ENCODE assay signal across 8 cellular contexts in genomic region chr1:183915634-183916510, GRCh38.
A peak's percentile ranks its signal among the peaks of the same experiment; 100 is the strongest.
DNase-seq lines count a peak whose midpoint lies in the region; ATAC-seq and TF ChIP-seq lines count a peak whose summit lies in the region.

No MANE protein-coding gene starts in this region.

- no peaks in the 10 kb centered on the region for H3K9me3 ChIP-seq in RWPE2 (ENCODE audit: severe bottlenecking)
- no peaks in the 10 kb centered on the region for H3K9me3 ChIP-seq in neuronal stem cell (replicated peaks in 1 of 2; ENCODE audit: control insufficient read depth in 2 of 2, insufficient read depth in 1 of 2, low read depth in 1 of 2, low read length in 2 of 2)

- peak overlapping the region; percentile 23 for H3K27ac Mint-ChIP-seq in activated T-helper 17 cell treated with anti-CD3 and anti-CD28 coated beads, Interleukin-2, amount 50 U/mL, for 72 hours
- no peak overlapping the region for H3K27ac Mint-ChIP-seq in stimulated activated naive CD8-positive, alpha-beta T cell treated with anti-CD3 and anti-CD28 coated beads, Interleukin-15, amount 100 ng/mL, for 72 hours

- no peaks in the 10 kb centered on the region for H3K4me1 ChIP-seq in RWPE2 (ENCODE audit: insufficient read depth, poor library complexity, severe bottlenecking)
- peaks cover 0 to 9% of the 10 kb centered on the region in 2 donors for H3K4me1 ChIP-seq in neuronal stem cell (ENCODE audit: control insufficient read depth in 2 of 2, insufficient read depth in 1 of 2, low read depth in 1 of 2, low read length in 2 of 2)

- no peak overlapping the region for H4K91ac ChIP-seq in neuronal stem cell (ENCODE audit: low read depth, low read length, poor library complexity)

- H2AFZ ChIP-seq in neuronal stem cell (ENCODE audit: low read length) = no peak overlapping the region

- no peaks in the 10 kb centered on the region for H3K36me3 Mint-ChIP-seq in activated T-helper 17 cell treated with anti-CD3 and anti-CD28 coated beads, Interleukin-2, amount 50 U/mL, for 72 hours (ENCODE audit: low read depth)

- no peaks in the 10 kb centered on the region for H3K79me1 ChIP-seq in neuronal stem cell (ENCODE audit: low read depth, low read length)

- no peak overlapping the region for H2BK120ac ChIP-seq in neuronal stem cell (ENCODE audit: low read depth, low read length)

- H3K23ac ChIP-seq in neuronal stem cell (ENCODE audit: low read depth, low read length, poor library complexity) = no peak overlapping the region

- no peak overlapping the region for H3K9ac ChIP-seq in neuronal stem cell (ENCODE audit: low read depth, low read length, poor library complexity)

- no peaks in the 10 kb centered on the region for H3K36me3 ChIP-seq in RWPE2 (ENCODE audit: low read depth)
- peaks cover 32 to 80% of the 10 kb centered on the region in 2 donors for H3K36me3 ChIP-seq in neuronal stem cell (replicated peaks in 1 of 2; ENCODE audit: control insufficient read depth in 2 of 2, insufficient read depth in 2 of 2, low read length in 2 of 2)

- no peaks in the 10 kb centered on the region for H3K27me3 Mint-ChIP-seq in activated T-helper 17 cell treated with anti-CD3 and anti-CD28 coated beads, Interleukin-2, amount 50 U/mL, for 72 hours
- no peaks in the 10 kb centered on the region for H3K27me3 Mint-ChIP-seq in stimulated activated naive CD8-positive, alpha-beta T cell treated with anti-CD3 and anti-CD28 coated beads, Interleukin-15, amount 100 ng/mL, for 72 hours

- H3K14ac ChIP-seq in neuronal stem cell (ENCODE audit: low read length) = no peak overlapping the region

- H2BK15ac ChIP-seq in neuronal stem cell (ENCODE audit: low read length) = no peak overlapping the region

- H3K4ac ChIP-seq in neuronal stem cell (ENCODE audit: low read length) = no peak overlapping the region

- H3K4me2 ChIP-seq in neuronal stem cell (ENCODE audit: insufficient read depth, low read length, poor library complexity, severe bottlenecking) = no peak overlapping the region

- H3K27me3 ChIP-seq in RWPE2 (ENCODE audit: insufficient read depth, poor library complexity, severe bottlenecking) = no peaks in the 10 kb centered on the region
- H3K27me3 ChIP-seq in neuronal stem cell (ENCODE audit: control insufficient read depth in 3 of 3, insufficient read depth in 3 of 3, low read depth in 1 of 3, low read length in 3 of 3) = no peaks in the 10 kb centered on the region

- H4K8ac ChIP-seq in neuronal stem cell (ENCODE audit: low read depth, low read length) = no peak overlapping the region

- no peak overlapping the region for H2AK5ac ChIP-seq in neuronal stem cell (ENCODE audit: low read depth, low read length)

- no peak overlapping the region for H3K27ac ChIP-seq in RWPE2 (ENCODE audit: poor library complexity, severe bottlenecking)
- H3K27ac ChIP-seq in neuronal stem cell (replicated peaks; ENCODE audit: low read length) = no peak overlapping the region

- WGBS in neuronal stem cell (ENCODE audit: extremely low coverage in 2 of 2, insufficient read length in 2 of 2, insufficient replicate concordance in 1 of 2), 2 donors = no CpG with 5 or more reads among the region's 9 CpGs

- no peaks in the 10 kb centered on the region for H3K9me3 Mint-ChIP-seq in activated T-helper 17 cell treated with anti-CD3 and anti-CD28 coated beads, Interleukin-2, amount 50 U/mL, for 72 hours
- H3K9me3 Mint-ChIP-seq in stimulated activated naive CD8-positive, alpha-beta T cell treated with anti-CD3 and anti-CD28 coated beads, Interleukin-15, amount 100 ng/mL, for 72 hours = no peaks in the 10 kb centered on the region

- H3K4me3 Mint-ChIP-seq in activated T-helper 17 cell treated with anti-CD3 and anti-CD28 coated beads, Interleukin-2, amount 50 U/mL, for 72 hours = peak overlapping the region; percentile 35
- no peak overlapping the region for H3K4me3 Mint-ChIP-seq in stimulated activated naive CD8-positive, alpha-beta T cell treated with anti-CD3 and anti-CD28 coated beads, Interleukin-15, amount 100 ng/mL, for 72 hours

- H3K4me1 Mint-ChIP-seq in activated T-helper 17 cell treated with anti-CD3 and anti-CD28 coated beads, Interleukin-2, amount 50 U/mL, for 72 hours = peaks cover 10% of the 10 kb centered on the region
- H3K4me1 Mint-ChIP-seq in stimulated activated naive CD8-positive, alpha-beta T cell treated with anti-CD3 and anti-CD28 coated beads, Interleukin-15, amount 100 ng/mL, for 72 hours = peaks cover 33% of the 10 kb centered on the region

- H3K18ac ChIP-seq in neuronal stem cell (ENCODE audit: low read length) = no peak overlapping the region

- H2BK5ac ChIP-seq in neuronal stem cell (ENCODE audit: low read length) = no peak overlapping the region

- DNase-seq in COLO668 (lab: John Stamatoyannopoulos, UW; ENCODE audit: unreplicated experiment) (peak; percentile 71), M059J (ENCODE audit: low read depth) (peak; percentile 99), RWPE2 (ENCODE audit: low spot score) (no peak), fibroblast of pulmonary artery (ENCODE audit: low read depth) (peak; percentile 97), neuronal stem cell (ENCODE audit: low spot score) (peak; percentile 85)
- DNase-seq in stimulated activated naive CD8-positive, alpha-beta T cell treated with anti-CD3 and anti-CD28 coated beads, Interleukin-15, amount 100 ng/mL, for 72 hours = peak; percentile 75 to 82

- H2BK12ac ChIP-seq in neuronal stem cell (ENCODE audit: low read length) = no peak overlapping the region

- ATAC-seq in GM21529 (IDR thresholded peaks at IDR 0.05; ENCODE audit: unreplicated experiment) = peak; percentile 33
- peak; percentile 99 for ATAC-seq in RWPE2 (ENCODE audit: low read depth)
- ATAC-seq in activated T-helper 17 cell treated with anti-CD3 and anti-CD28 coated beads, Interleukin-2, amount 50 U/mL, for 72 hours (replicated peaks) = peak; percentile 99
- peak; percentile 99 for ATAC-seq in stimulated activated naive CD8-positive, alpha-beta T cell treated with anti-CD3 and anti-CD28 coated beads, Interleukin-15, amount 100 ng/mL, for 72 hours

- TF ChIP-seq CTCF in RWPE2 (IDR thresholded peaks at IDR 0.05; ENCODE audit: poor library complexity, severe bottlenecking) (peak; percentile 93), fibroblast of pulmonary artery (IDR thresholded peaks at IDR 0.05; ENCODE audit: low read length, missing control alignments) (peak; percentile 75)

- no peak overlapping the region for H3K4me3 ChIP-seq in RWPE2 (ENCODE audit: severe bottlenecking)
- H3K4me3 ChIP-seq in fibroblast of pulmonary artery (replicated peaks; ENCODE audit: low read depth, low read length) = no peak overlapping the region
- H3K4me3 ChIP-seq in neuronal stem cell (ENCODE audit: low read length in 2 of 2) = no peak overlapping the region

Comparison
In these comparisons a context has a peak if more than half of its experiments do, and no peak if none do; other contexts are left out.
1. ATAC-seq: peak in every context shown above with its lines; median percentile 99 in RWPE2; 99 in activated T-helper 17 cell treated with anti-CD3 and anti-CD28 coated beads, Interleukin-2, amount 50 U/mL, for 72 hours; 99 in stimulated activated naive CD8-positive, alpha-beta T cell treated with anti-CD3 and anti-CD28 coated beads, Interleukin-15, amount 100 ng/mL, for 72 hours; 33 in GM21529.